In genomic region chr12:110108309-110109036, GRCh38 we compare ENCODE assay signal across 13 cellular contexts. TPM values are rescaled to one million over a fixed set of nuclear protein-coding genes. Genes with fewer than 3 reads are reported as not detected.
DNase-seq lines count a peak whose midpoint lies in the region; TF ChIP-seq lines count a peak whose summit lies in the region.
"Had no signal": no experiment of that assay in that cellular context is flagged by ENCODE, and none has a peak within 500 bp of the region (broad histone marks: within the 10 kb centered on the region; RNA-seq: fewer than 3 reads in every experiment).

No MANE protein-coding gene starts in this region.

- peak overlapping the region; percentile 2 for H3K4me3 Mint-ChIP-seq in glutamatergic neuron (ENCODE audit: unreplicated experiment)
- H3K4me3 Mint-ChIP-seq in osteocyte (ENCODE audit: unreplicated experiment) = peak overlapping the region; percentile 44
- peak overlapping the region; percentile 71 for H3K4me3 Mint-ChIP-seq in type B pancreatic cell
- H3K4me3 Mint-ChIP-seq: activated CD8-positive, alpha-beta T cell treated with anti-CD3 and anti-CD28 coated beads for 36 hours; T-helper 1 cell treated with Interleukin-12 subunit alpha and Interleukin-12 subunit beta and Interleukin-4 antibody, amounts not matched to agents 30 μg/mL and 1 μg/mL, for 36 hours had no signal

- H3K4me3 ChIP-seq in ascending aorta = peak overlapping the region in 1 of 2 donors; percentile 21

- H3K4me1 ChIP-seq in ascending aorta = peaks cover 17 to 57% of the 10 kb centered on the region in 2 donors

- no peaks in the 10 kb centered on the region for H3K36me3 ChIP-seq in ascending aorta

- H3K9me3 Mint-ChIP-seq in glutamatergic neuron (ENCODE audit: unreplicated experiment) (peaks cover 5% of the 10 kb centered on the region), osteocyte (ENCODE audit: unreplicated experiment) (no peaks in the 10 kb centered on the region), type B pancreatic cell (no peaks in the 10 kb centered on the region)
- H3K9me3 Mint-ChIP-seq: activated CD8-positive, alpha-beta T cell treated with anti-CD3 and anti-CD28 coated beads for 36 hours; T-helper 1 cell treated with Interleukin-12 subunit alpha and Interleukin-12 subunit beta and Interleukin-4 antibody, amounts not matched to agents 30 μg/mL and 1 μg/mL, for 36 hours had no signal

- H3K36me3 Mint-ChIP-seq in glutamatergic neuron (ENCODE audit: unreplicated experiment) (no peaks in the 10 kb centered on the region), osteocyte (ENCODE audit: unreplicated experiment) (no peaks in the 10 kb centered on the region), type B pancreatic cell (no peaks in the 10 kb centered on the region)

- TF ChIP-seq CTCF in ascending aorta (IDR thresholded peaks at IDR 0.05) (no peak), glutamatergic neuron (IDR thresholded peaks at IDR 0.05; ENCODE audit: partially characterized antibody, unreplicated experiment) (no peak), osteocyte (IDR thresholded peaks at IDR 0.05) (no peak), type B pancreatic cell (conservative IDR thresholded peaks at IDR 0.05) (no peak)

- H3K27ac Mint-ChIP-seq in glutamatergic neuron (ENCODE audit: unreplicated experiment) (peak overlapping the region; percentile 25), osteocyte (ENCODE audit: unreplicated experiment) (peak overlapping the region; percentile 70), type B pancreatic cell (peak overlapping the region; percentile 86)
- H3K27ac Mint-ChIP-seq: activated CD8-positive, alpha-beta T cell treated with anti-CD3 and anti-CD28 coated beads for 36 hours; T-helper 1 cell treated with Interleukin-12 subunit alpha and Interleukin-12 subunit beta and Interleukin-4 antibody, amounts not matched to agents 30 μg/mL and 1 μg/mL, for 36 hours had no signal

- H3K27me3 Mint-ChIP-seq in glutamatergic neuron (ENCODE audit: unreplicated experiment) (no peaks in the 10 kb centered on the region), osteocyte (ENCODE audit: unreplicated experiment) (no peaks in the 10 kb centered on the region), type B pancreatic cell (no peaks in the 10 kb centered on the region)

- intact Hi-C loops in ascending aorta (cut with DNase I) = loop anchor here (1.0 to 10.0 kb wide), 4 partner anchors 16 to 476 kb away; partner anchors contain the start of genes IFT81 and PPTC7

- H3K27me3 ChIP-seq in ascending aorta = no peaks in the 10 kb centered on the region

- DNase-seq in ascending aorta (ENCODE audit: low spot score in 2 of 2) (peak in 1 of 2 donors; percentile 59), glutamatergic neuron (no peak), osteocyte (ENCODE audit: extremely low spot score, unreplicated experiment) (no peak), type B pancreatic cell (ENCODE audit: extremely low spot score, unreplicated experiment) (no peak), anterior cingulate cortex (lab: John Stamatoyannopoulos, UW) (no peak), NCI-H69 (lab: John Stamatoyannopoulos, UW) (no peak), germinal center (ENCODE audit: low spot score) (no peak), NCI-H226 (no peak)
- DNase-seq: activated CD8-positive, alpha-beta T cell treated with anti-CD3 and anti-CD28 coated beads for 36 hours; activated gamma-delta T cell; stimulated activated CD4-positive, alpha-beta T cell treated with anti-CD3 and anti-CD28 coated beads, Interleukin-4, amount 100 ng/mL, for 24 hours; stimulated activated naive CD8-positive, alpha-beta T cell treated with anti-CD3 and anti-CD28 coated beads, Interleukin-15, Interleukin-2, amounts not matched to agents 100 U/mL and 50 U/mL, for 24 hours had no signal

- no peaks in the 10 kb centered on the region for H3K9me3 ChIP-seq in ascending aorta

- H3K27ac ChIP-seq in ascending aorta = peak overlapping the region; percentile 91 to 92

- peaks cover 13% of the 10 kb centered on the region for H3K4me1 Mint-ChIP-seq in glutamatergic neuron (ENCODE audit: low read depth, unreplicated experiment)
- peaks cover 36% of the 10 kb centered on the region for H3K4me1 Mint-ChIP-seq in osteocyte (ENCODE audit: unreplicated experiment)
- H3K4me1 Mint-ChIP-seq in type B pancreatic cell (ENCODE audit: unreplicated experiment) = peaks cover 37% of the 10 kb centered on the region

RNA-seq across cellular contexts. Expression of gene IFT81, which starts 15.7 kb away (rescaled TPM):
- total RNA-seq in ascending aorta = 12.0 TPM
- 27.6 TPM for total RNA-seq in glutamatergic neuron (ENCODE audit: unreplicated experiment)
- 13.1 TPM in 2 replicates for total RNA-seq in osteocyte
- 12.6 and 33.8 TPM in 2 replicates for total RNA-seq in type B pancreatic cell (ENCODE audit: low replicate concordance)

Comparison
In these comparisons a context has a peak if more than half of its experiments do, and no peak if none do; other contexts are left out.
1. H3K27ac Mint-ChIP-seq: peak in every context shown above with its lines; median percentile 86 in type B pancreatic cell; 70 in osteocyte; 25 in glutamatergic neuron.
2. H3K4me3 Mint-ChIP-seq: peak in every context shown above with its lines; median percentile 71 in type B pancreatic cell; 44 in osteocyte; 2 in glutamatergic neuron.